ENCODE assay signal across 28 cellular contexts in genomic region chr20:45251884-45252571, GRCh38. TPM values are rescaled to one million over a fixed set of nuclear protein-coding genes. Genes with fewer than 3 reads are reported as not detected.
DNase-seq lines count a peak whose midpoint lies in the region; ATAC-seq and TF ChIP-seq lines count a peak whose summit lies in the region.
"Had no signal": no experiment of that assay in that cellular context is flagged by ENCODE, and none has a peak within 500 bp of the region (broad histone marks: within the 10 kb centered on the region; RNA-seq: fewer than 3 reads in every experiment).

No MANE protein-coding gene starts in this region.

- POLR2A ChIA-PET in PC-3 (lab: Charles Lee; ENCODE audit: unreplicated experiment), result no interaction called here

- H3K36me3 ChIP-seq in PC-3 (ENCODE audit: low read depth, low read length), result no peaks in the 10 kb centered on the region
- no peaks in the 10 kb centered on the region for H3K36me3 ChIP-seq in lower lobe of right lung
- H3K36me3 ChIP-seq: BLaER1, SJSA1 had no signal

- H3K4me2 ChIP-seq in PC-3 (ENCODE audit: low read length), result peak overlapping the region; percentile 87
- H3K4me2 ChIP-seq: BLaER1, KMS-11 had no signal

- H3K4me3 ChIP-seq in PC-3 (ENCODE audit: low read length) (peak overlapping the region; percentile 58; the same call in 1 of the 2 replicates), lower lobe of right lung (peak overlapping the region; percentile 52)
- H3K4me3 ChIP-seq: BLaER1, dorsolateral prefrontal cortex, SJSA1 had no signal

- 0 out of 2 replicates have a peak, but pooled peaks cover 6% of the 10 kb centered on the region for H3K79me2 ChIP-seq in PC-3 (ENCODE audit: low read length)

- TF ChIP-seq CTCF in C4-2B (conservative IDR thresholded peaks at IDR 0.05), result no peak
- TF ChIP-seq CTCF in PC-3 (conservative IDR thresholded peaks at IDR 0.05; ENCODE audit: low read depth, low read length), result no peak
- TF ChIP-seq CTCF in lower lobe of right lung (IDR thresholded peaks at IDR 0.05), result no peak

- no peaks in the 10 kb centered on the region for H3F3A ChIP-seq in PC-3 (ENCODE audit: low read length, unreplicated experiment)

- H3K27ac ChIP-seq in C4-2B (peak overlapping the region; percentile 66; the same call in 1 of the 2 replicates), PC-3 (ENCODE audit: low read length) (no peak overlapping the region), lower lobe of right lung (no peak overlapping the region)
- H3K27ac ChIP-seq: BLaER1, dorsolateral prefrontal cortex, KMS-11, SJSA1 had no signal

- no peak for DNase-seq in PC-3
- DNase-seq in lower lobe of right lung, result no peak
- no peak for DNase-seq in NCI-H1694 (lab: John Stamatoyannopoulos, UW)
- DNase-seq in kidney tubule cell (ENCODE audit: low spot score), result no peak
- DNase-seq: activated CD4-positive, CD25-positive, alpha-beta regulatory T cell treated with anti-CD3 and anti-CD28 coated beads, Interleukin-2, amount 50 U/mL, for 72 hours; activated CD8-positive, alpha-beta T cell treated with anti-CD3 and anti-CD28 coated beads for 36 hours; activated effector memory CD4-positive, alpha-beta T cell treated with anti-CD3 and anti-CD28 coated beads, Interleukin-2, amount 50 U/mL, for 16 hours; activated T-cell treated with anti-CD3 and anti-CD28 coated beads for 4 hours; COR-L47; dorsolateral prefrontal cortex; GOT3; head of caudate nucleus; naive B cell; NCI-H146; NCI-H524 treated with DMSO at 0.1 percent for 48 hours; stimulated activated CD4-positive, alpha-beta T cell treated with anti-CD3 and anti-CD28 coated beads, Interleukin-2, amount 100 ng/mL, for 48 hours; substantia nigra; T-cell had no signal

- no peaks in the 10 kb centered on the region for H4K20me1 ChIP-seq in PC-3 (ENCODE audit: low read length)
- H4K20me1 ChIP-seq: BLaER1 had no signal

- BruUV-seq in PC-3 (replicated peaks; lab: Mats Ljungman, UMichigan), result no TSS peak

- intact Hi-C loops in PC-3 (cut with micrococcal nuclease), result no loop called here
- intact Hi-C loops in lower lobe of right lung (cut with DNase I), result no loop called here

- H3K27me3 ChIP-seq in PC-3 (ENCODE audit: low read length), result no peaks in the 10 kb centered on the region
- no peaks in the 10 kb centered on the region for H3K27me3 ChIP-seq in lower lobe of right lung (ENCODE audit: low read depth)
- H3K27me3 ChIP-seq: BLaER1 had no signal

- ATAC-seq in PC-3, result no peak
- ATAC-seq in lower lobe of right lung, result no peak
- ATAC-seq in HG03108 (IDR thresholded peaks at IDR 0.05; ENCODE audit: unreplicated experiment), result no peak
- ATAC-seq: activated CD8-positive, alpha-beta T cell treated with anti-CD3 and anti-CD28 coated beads for 36 hours; stimulated activated effector memory CD8-positive, alpha-beta T cell treated with anti-CD3 and anti-CD28 coated beads, Interleukin-12 subunit alpha, Interleukin-12 subunit beta, amount 100 ng/mL, for 72 hours; T-cell had no signal

- no peak overlapping the region for H2AFZ ChIP-seq in PC-3 (ENCODE audit: low read length)

- H3K4me1 ChIP-seq in PC-3 (ENCODE audit: insufficient read depth, low read length) (peaks cover 38% of the 10 kb centered on the region), lower lobe of right lung (peaks cover 32% of the 10 kb centered on the region)
- H3K4me1 ChIP-seq: BLaER1, SJSA1 had no signal

- CTCF ChIA-PET in PC-3 (lab: Charles Lee), result no interaction called here

- H3K9me3 ChIP-seq in PC-3 (ENCODE audit: low read length) (no peaks in the 10 kb centered on the region), lower lobe of right lung (no peaks in the 10 kb centered on the region)
- H3K9me3 ChIP-seq: BLaER1, SJSA1 had no signal

- no peaks in the 10 kb centered on the region for H3K9me2 ChIP-seq in PC-3 (replicated peaks; ENCODE audit: low read length)

- no peak overlapping the region for H3K9ac ChIP-seq in PC-3 (ENCODE audit: low read length)
- H3K9ac ChIP-seq: BLaER1, KMS-11 had no signal

RNA-seq across cellular contexts. Expression of gene SLPI, which starts 2.3 kb away (rescaled TPM):
- total RNA-seq in PC-3 (2014; rRNA removed), result 186 and 207 TPM in 2 replicates
- 1,714 TPM for total RNA-seq in lower lobe of right lung
- total RNA-seq: activated CD8-positive, alpha-beta T cell treated with anti-CD3 and anti-CD28 coated beads for 36 hours; SJSA1 had no signal

RNA-seq across cellular contexts. Expression of gene SEMG2, which starts 30.9 kb away (rescaled TPM):
- total RNA-seq in PC-3 (2014; rRNA removed) (not detected in 2 replicates), lower lobe of right lung (not detected)
- total RNA-seq: activated CD8-positive, alpha-beta T cell treated with anti-CD3 and anti-CD28 coated beads for 36 hours; HT-29; mesenteric fat pad; osteoblast; SJSA1; T-cell; urinary bladder had no signal

RNA-seq across cellular contexts. Expression of gene SEMG1, which starts 45.2 kb away (rescaled TPM):
- not detected in 2 replicates for total RNA-seq in PC-3 (2014; rRNA removed)
- not detected for total RNA-seq in lower lobe of right lung
- total RNA-seq: activated CD8-positive, alpha-beta T cell treated with anti-CD3 and anti-CD28 coated beads for 36 hours; dorsolateral prefrontal cortex; HT-29; mesenteric fat pad; osteoblast; SJSA1; T-cell; urinary bladder had no signal

RNA-seq across cellular contexts. Expression of gene RBPJL, which starts 54.6 kb away (rescaled TPM):
- total RNA-seq in PC-3 (2014; rRNA removed) (not detected in 2 replicates), lower lobe of right lung (not detected)
- total RNA-seq: activated CD8-positive, alpha-beta T cell treated with anti-CD3 and anti-CD28 coated beads for 36 hours; HT-29; mesenteric fat pad; osteoblast; SJSA1; urinary bladder had no signal

RNA-seq across cellular contexts. Expression of gene MATN4, which starts 56.1 kb away (rescaled TPM):
- 0.33 TPM in 1 of 2 replicates, not detected in the other for total RNA-seq in PC-3 (2014; rRNA removed)
- not detected for total RNA-seq in lower lobe of right lung
- total RNA-seq: mesenteric fat pad, SJSA1, T-cell had no signal
